33 cellular contexts compared by ENCODE assay signal in genomic region chr13:43648733-43649132, GRCh38.
"Had no signal": no experiment of that assay in that cellular context is flagged by ENCODE, and none has a peak within 500 bp of the region (broad histone marks: within the 10 kb centered on the region; RNA-seq: fewer than 3 reads in every experiment).

No MANE protein-coding gene starts in this region.

- H3K9me3 ChIP-seq: SJCRH30 had no signal

- ATAC-seq: activated CD8-positive, alpha-beta memory T cell treated with anti-CD3 and anti-CD28 coated beads, Interleukin-2, amount 10 ng/mL, durations not matched to agents 7 days and 5 days; K562; T-cell had no signal

- DNase-seq: activated B cell treated with CpG ODN at 0.5 μM for 24 hours; activated CD4-positive, alpha-beta memory T cell treated with anti-CD3 and anti-CD28 coated beads, Interleukin-2, amount 10 ng/mL, durations not matched to agents 7 days and 5 days; activated CD4-positive, alpha-beta T cell treated with anti-CD3 and anti-CD28 coated beads for 48 hours; activated CD4-positive, CD25-positive, alpha-beta regulatory T cell treated with anti-CD3 and anti-CD28 coated beads, Interleukin-2, amount 50 U/mL, for 72 hours; activated CD8-positive, alpha-beta memory T cell treated with anti-CD3 and anti-CD28 coated beads for 24 hours; activated CD8-positive, alpha-beta memory T cell treated with anti-CD3 and anti-CD28 coated beads, Interleukin-2, amount 10 ng/mL, durations not matched to agents 7 days and 5 days; activated CD8-positive, alpha-beta memory T cell treated with anti-CD3 and anti-CD28 coated beads, Interleukin-2, amount 50 U/mL, for 48 hours; activated effector memory CD4-positive, alpha-beta T cell treated with Interleukin-2 at 50 U/mL for 16 hours; activated naive CD8-positive, alpha-beta T cell treated with anti-CD3 and anti-CD28 coated beads, Interleukin-2, amount 10 ng/mL, durations not matched to agents 7 days and 5 days; activated T-cell treated with anti-CD3 and anti-CD28 coated beads, Interleukin-2, amount 50 U/mL, for 48 hours; brain microvascular endothelial cell; IMR-90; NCI-H1092 treated with DMSO at 0.1 percent for 48 hours; NCI-H1417; NCI-H146; NCI-H187; NCI-H2029 treated with DMSO at 0.1 percent for 48 hours; NCI-H2107; NCI-H2171; NCI-H510A; NCI-H526; NCI-H748 treated with DMSO at 0.1 percent for 48 hours; NK-92 treated with Interleukin-12 subunit alpha and Interleukin-12 subunit beta, amount 100 ng/mL, for 24 hours; PC-9; SHP77; SJCRH30; T-cell; T-helper 2 cell; T-helper 9 cell had no signal

- H3K36me3 ChIP-seq: brain microvascular endothelial cell, SJCRH30 had no signal

- H3K4me1 ChIP-seq: SJCRH30 had no signal

- H3K27ac ChIP-seq: brain microvascular endothelial cell, PC-9, RWPE1, SJCRH30, SK-N-MC, VCaP had no signal

- H3K4me3 ChIP-seq: K562, PC-9, SJCRH30, SK-N-MC had no signal

- H3K27me3 ChIP-seq: brain microvascular endothelial cell, SJCRH30 had no signal
